1 cellular context compared by ENCODE assay signal in genomic region chr12:11826607-11827006, GRCh38.
TF ChIP-seq lines count a peak whose summit lies in the region.

No MANE protein-coding gene starts in this region.

TF ChIP-seq in GM23338, 12 proteins besides CTCF, POLR2A, EP300 and RAD21 (continued from another document):
- TF ChIP-seq ZNF462 (CRISPR knock-in tag; IDR thresholded peaks at IDR 0.05) (no peak), REST (IDR thresholded peaks at IDR 0.05; ENCODE audit: unreplicated experiment) (no peak), ZNF114 (CRISPR knock-in tag; IDR thresholded peaks at IDR 0.05) (no peak), EZH2 (IDR thresholded peaks at IDR 0.05; ENCODE audit: low read depth, unreplicated experiment) (no peak), CREB1 (CRISPR knock-in tag; IDR thresholded peaks at IDR 0.05; ENCODE audit: low read depth) (no peak), JUNB (IDR thresholded peaks at IDR 0.05; ENCODE audit: unreplicated experiment) (no peak)
